In genomic region chr10:17756557-17757208, GRCh38 we compare ENCODE assay signal across 8 cellular contexts. TPM values are rescaled to one million over a fixed set of nuclear protein-coding genes. Genes with fewer than 3 reads are reported as not detected.
A peak's percentile ranks its signal among the peaks of the same experiment; 100 is the strongest.
DNase-seq lines count a peak whose midpoint lies in the region; ATAC-seq and TF ChIP-seq lines count a peak whose summit lies in the region.

No MANE protein-coding gene starts in this region.

- H3K4me3 ChIP-seq in epithelial cell of proximal tubule (ENCODE audit: low read depth, low read length) (peak overlapping the region; percentile 9), esophagus squamous epithelium (no peak overlapping the region), tibial artery (no peak overlapping the region)

- H3K27ac ChIP-seq in esophagus squamous epithelium = no peak overlapping the region
- H3K27ac ChIP-seq in tibial artery = no peak overlapping the region

- H3K36me3 ChIP-seq in esophagus squamous epithelium (no peaks in the 10 kb centered on the region), tibial artery (no peaks in the 10 kb centered on the region)

- intact Hi-C loops in esophagus squamous epithelium (cut with DNase I) = no loop called here
- intact Hi-C loops in tibial artery (cut with DNase I; ENCODE audit: low total_unique reads) = no loop called here

- no peaks in the 10 kb centered on the region for H3K27me3 ChIP-seq in esophagus squamous epithelium
- no peaks in the 10 kb centered on the region for H3K27me3 ChIP-seq in tibial artery

- WGBS in esophagus squamous epithelium, 2 donors = 50 to 54% methylated on average over 6 to 7 of the region's 7 CpGs

- DNase-seq in Daoy (ENCODE audit: low read depth) = peak; percentile 9
- peak; percentile 71 for DNase-seq in GM20000 (ENCODE audit: low spot score)
- DNase-seq in epithelial cell of proximal tubule (ENCODE audit: low read depth) = no peak
- DNase-seq in esophagus squamous epithelium (lab: John Stamatoyannopoulos, UW) = no peak
- no peak for DNase-seq in NCI-H1092 (lab: John Stamatoyannopoulos, UW)
- DNase-seq in tibial artery = no peak
- DNase-seq in kidney glomerular epithelial cell (lab: John Stamatoyannopoulos, UW) = no peak

- ATAC-seq in HG03521 (IDR thresholded peaks at IDR 0.05; ENCODE audit: unreplicated experiment) = peak; percentile 96

- TF ChIP-seq CTCF in GM20000 (IDR thresholded peaks at IDR 0.05; ENCODE audit: extremely low read depth, missing control alignments) (no peak), epithelial cell of proximal tubule (conservative IDR thresholded peaks at IDR 0.05; ENCODE audit: low read depth, low read length) (no peak), esophagus squamous epithelium (IDR thresholded peaks at IDR 0.05) (no peak), tibial artery (IDR thresholded peaks at IDR 0.05) (no peak)

- no peak for TF ChIP-seq POLR2A in esophagus squamous epithelium (IDR thresholded peaks at IDR 0.05)

- H3K9me3 ChIP-seq in esophagus squamous epithelium = no peaks in the 10 kb centered on the region
- H3K9me3 ChIP-seq in tibial artery = no peaks in the 10 kb centered on the region

- H3K4me1 ChIP-seq in esophagus squamous epithelium (peaks cover 0 to 7% (median 0%) of the 10 kb centered on the region in 3 donors), tibial artery (no peaks in the 10 kb centered on the region)

RNA-seq across cellular contexts. Expression of gene TMEM236, which starts 4.7 kb away (rescaled TPM):
- 0.06 TPM in 1 of 2 replicates, not detected in the other for total RNA-seq in Daoy (2014; rRNA removed; shearing (Covaris generic))
- 0.07 and 0.17 TPM in 2 replicates for total RNA-seq in epithelial cell of proximal tubule
- under 1 TPM; 0.04 to 0.76 (median 0.15) TPM for total RNA-seq in esophagus squamous epithelium

RNA-seq across cellular contexts. Expression of gene MRC1, which starts 52.5 kb away (rescaled TPM):
- total RNA-seq in Daoy (2014; rRNA removed; shearing (Covaris generic)) = not detected in 2 replicates
- total RNA-seq in epithelial cell of proximal tubule (not detected in 2 replicates), esophagus squamous epithelium (10 to 100 TPM in 2 of 4 donors, 1 to 10 TPM in 1, under 1 TPM in 1; 0.42 to 43.1 (median 15.1) TPM)

Comparison
In these comparisons a context has a peak if more than half of its experiments do, and no peak if none do; other contexts are left out.
1. DNase-seq: peak in Daoy (single experiment) and GM20000 (single experiment); none in epithelial cell of proximal tubule (single experiment), esophagus squamous epithelium (single experiment), NCI-H1092 (single experiment), tibial artery (0 of 2) and kidney glomerular epithelial cell (single experiment).